In the genomic region with DNA sequence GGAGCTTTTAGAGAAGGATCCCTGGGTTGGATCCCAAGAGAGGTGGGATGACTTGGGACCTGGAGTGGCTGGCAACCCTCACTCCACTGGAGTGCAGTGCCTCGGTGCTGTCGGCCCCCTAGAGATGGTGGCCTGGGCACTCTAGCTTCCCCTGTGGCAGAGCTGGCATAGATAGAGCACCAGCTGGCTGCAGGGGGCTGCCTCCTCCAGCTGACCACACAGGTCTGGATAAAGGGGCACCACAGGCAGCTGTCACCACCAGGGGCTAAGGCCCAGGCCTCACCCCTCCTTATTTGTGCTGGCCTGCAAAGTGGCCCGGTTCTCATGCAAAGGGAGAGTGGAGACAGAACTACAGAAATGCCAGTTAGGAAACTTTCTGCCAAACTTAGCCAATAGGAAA, we compare ENCODE assay signal across 20 cellular contexts.
"Had no signal": no experiment of that assay in that cellular context is flagged by ENCODE, and none has a peak within 500 bp of the region (broad histone marks: within the 10 kb centered on the region; RNA-seq: fewer than 3 reads in every experiment).

No MANE protein-coding gene starts in this region.

- H3K27ac ChIP-seq: colonic mucosa, foreskin keratinocyte, lower lobe of right lung, right atrium auricular region, suprapubic skin, upper lobe of right lung, vagina had no signal

- DNase-seq: colonic mucosa; dermis blood vessel endothelial cell; erythroblast; foreskin keratinocyte; immature natural killer cell; left lung; lower lobe of right lung; stimulated activated CD4-positive, alpha-beta T cell treated with anti-CD3 and anti-CD28 coated beads, Interleukin-4, amount 100 ng/mL, for 1 hour; stimulated activated CD8-positive, alpha-beta memory T cell treated with anti-CD3 and anti-CD28 coated beads, Interleukin-4, amount 100 ng/mL, for 48 hours; stimulated activated naive CD8-positive, alpha-beta T cell treated with anti-CD3 and anti-CD28 coated beads, Interleukin-15, Interleukin-2, amounts not matched to agents 100 U/mL and 50 U/mL, for 24 hours; upper lobe of right lung had no signal

- H3K27me3 ChIP-seq: colonic mucosa, foreskin keratinocyte, left lung, right atrium auricular region, suprapubic skin, tibial nerve, upper lobe of right lung, vagina had no signal

- H3K9me3 ChIP-seq: colonic mucosa, left lung, lower lobe of right lung, right atrium auricular region, suprapubic skin, tibial nerve, upper lobe of right lung, vagina had no signal

- H3K4me3 Mint-ChIP-seq: immature natural killer cell; memory B cell; mesothelial cell of epicardium; natural killer cell treated with Interleukin-12 subunit alpha and Interleukin-12 subunit beta and Interleukin-15 and Interleukin-18, amount 100 ng/mL, for 72 hours; stimulated activated effector memory CD8-positive, alpha-beta T cell treated with anti-CD3 and anti-CD28 coated beads, Interleukin-12 subunit alpha, Interleukin-12 subunit beta, amount 100 ng/mL, for 72 hours had no signal

- ATAC-seq: foreskin keratinocyte; lower lobe of right lung; stimulated activated effector memory CD8-positive, alpha-beta T cell treated with anti-CD3 and anti-CD28 coated beads, Interleukin-12 subunit alpha, Interleukin-12 subunit beta, amount 100 ng/mL, for 72 hours; stimulated activated naive CD8-positive, alpha-beta T cell treated with anti-CD3 and anti-CD28 coated beads, Interleukin-15, Interleukin-2, amounts not matched to agents 100 U/mL and 50 U/mL, for 24 hours; upper lobe of right lung had no signal

- H3K9me3 Mint-ChIP-seq: memory B cell; mesothelial cell of epicardium; natural killer cell treated with Interleukin-12 subunit alpha and Interleukin-12 subunit beta and Interleukin-15 and Interleukin-18, amount 100 ng/mL, for 72 hours; stimulated activated effector memory CD8-positive, alpha-beta T cell treated with anti-CD3 and anti-CD28 coated beads, Interleukin-12 subunit alpha, Interleukin-12 subunit beta, amount 100 ng/mL, for 72 hours had no signal

- H3K36me3 Mint-ChIP-seq: immature natural killer cell; memory B cell; mesothelial cell of epicardium; natural killer cell treated with Interleukin-12 subunit alpha and Interleukin-12 subunit beta and Interleukin-15 and Interleukin-18, amount 100 ng/mL, for 72 hours; stimulated activated effector memory CD8-positive, alpha-beta T cell treated with anti-CD3 and anti-CD28 coated beads, Interleukin-12 subunit alpha, Interleukin-12 subunit beta, amount 100 ng/mL, for 72 hours had no signal

- H3K4me1 ChIP-seq: colonic mucosa, left lung, right atrium auricular region, vagina had no signal

- H3K36me3 ChIP-seq: colonic mucosa, left lung, lower lobe of right lung, right atrium auricular region, suprapubic skin, tibial nerve, upper lobe of right lung, vagina had no signal

- H3K4me3 ChIP-seq: colonic mucosa, left lung, lower lobe of right lung, right atrium auricular region, smooth muscle cell, suprapubic skin, tibial nerve, upper lobe of right lung, vagina had no signal

- H3K4me2 ChIP-seq: smooth muscle cell had no signal

- H3K27ac Mint-ChIP-seq: immature natural killer cell; memory B cell; mesothelial cell of epicardium; natural killer cell treated with Interleukin-12 subunit alpha and Interleukin-12 subunit beta and Interleukin-15 and Interleukin-18, amount 100 ng/mL, for 72 hours; stimulated activated effector memory CD8-positive, alpha-beta T cell treated with anti-CD3 and anti-CD28 coated beads, Interleukin-12 subunit alpha, Interleukin-12 subunit beta, amount 100 ng/mL, for 72 hours had no signal

- H3K4me1 Mint-ChIP-seq: immature natural killer cell, memory B cell had no signal
